In genomic region chr16:66510711-66511614, GRCh38 we compare ENCODE assay signal across 12 cellular contexts. TPM values are rescaled to one million over a fixed set of nuclear protein-coding genes. Genes with fewer than 3 reads are reported as not detected.
A peak's percentile ranks its signal among the peaks of the same experiment; 100 is the strongest.
DNase-seq lines count a peak whose midpoint lies in the region; ATAC-seq, FAIRE-seq and TF ChIP-seq lines count a peak whose summit lies in the region.
"Had no signal": no experiment of that assay in that cellular context is flagged by ENCODE, and none has a peak within 500 bp of the region (broad histone marks: within the 10 kb centered on the region; RNA-seq: fewer than 3 reads in every experiment).

No MANE protein-coding gene starts in this region.

- no peak for TF ChIP-seq CTCF in HFFc6 (IDR thresholded peaks at IDR 0.05)

- no peaks in the 10 kb centered on the region for H3K9me3 Mint-ChIP-seq in HFFc6
- H3K9me3 Mint-ChIP-seq: activated T-helper 2 cell treated with anti-CD3 and anti-CD28 coated beads, Interferon-gamma antibody, Interleukin-2, Interleukin-4, amounts not matched to agents 10 μg/mL and 5 μg/mL and 100 μg/mL, durations not matched to agents 14 hours and 24 hours and 36 hours had no signal

- H3K36me3 ChIP-seq in adipocyte (ENCODE audit: control insufficient read depth, insufficient read depth, low read length, severe bottlenecking), result no peaks in the 10 kb centered on the region

- peaks cover 53% of the 10 kb centered on the region for H3K4me1 Mint-ChIP-seq in HFFc6 (ENCODE audit: low read depth)

- DNase-seq in HFFc6 (no peak), adipocyte (ENCODE audit: low read depth) (peak; percentile 27), kidney tubule cell (ENCODE audit: low spot score) (peak; percentile 68), GM12891 (ENCODE audit: insufficient read length, low spot score) (no peak)
- DNase-seq in activated CD4-positive, alpha-beta T cell treated with anti-CD3 and anti-CD28 coated beads, Interleukin-2, amount 50 U/mL, for 4 hours, result no peak
- DNase-seq: NCI-H1930 had no signal

- peaks cover 52% of the 10 kb centered on the region for H3K4me1 ChIP-seq in adipocyte (ENCODE audit: control insufficient read depth, insufficient read depth, low read length)

- no peaks in the 10 kb centered on the region for H3K9me3 ChIP-seq in adipocyte (ENCODE audit: control insufficient read depth, low read length)

- H3K27me3 ChIP-seq in adipocyte (replicated peaks; ENCODE audit: control insufficient read depth, insufficient read depth, low read length), result no peaks in the 10 kb centered on the region

- ATAC-seq in GM21423 (IDR thresholded peaks at IDR 0.05; ENCODE audit: unreplicated experiment) (no peak), HG03439 (IDR thresholded peaks at IDR 0.05; ENCODE audit: unreplicated experiment) (no peak)

- peak overlapping the region; percentile 79 for H3K27ac Mint-ChIP-seq in HFFc6
- H3K27ac Mint-ChIP-seq: activated T-helper 2 cell treated with anti-CD3 and anti-CD28 coated beads, Interferon-gamma antibody, Interleukin-2, Interleukin-4, amounts not matched to agents 10 μg/mL and 5 μg/mL and 100 μg/mL, durations not matched to agents 14 hours and 24 hours and 36 hours had no signal

- no peak overlapping the region; the same call in 1 of the 2 replicates for H3K4me3 Mint-ChIP-seq in HFFc6

- peak overlapping the region; percentile 59 for H3K4me3 ChIP-seq in adipocyte (ENCODE audit: low read length)
- no peak overlapping the region for H3K4me3 ChIP-seq in skin epidermis

- H3K36me3 Mint-ChIP-seq in HFFc6 (ENCODE audit: low read depth), result peaks cover 10% of the 10 kb centered on the region

- H3K9ac ChIP-seq in adipocyte (ENCODE audit: low read length), result peak overlapping the region; percentile 78

- peak overlapping the region in 15 of 21 experiments; percentile 37 to 80 (median 62) for H3K27ac ChIP-seq in skin epidermis

- FAIRE-seq in GM12891 (lab: Jason Lieb, UNC), result no peak
- FAIRE-seq: D721Med, endometrium had no signal

- no peak for TF ChIP-seq POLR2A in GM12891 (IDR thresholded peaks at IDR 0.05; ENCODE audit: low read depth, low read length)

- H3K27me3 Mint-ChIP-seq in HFFc6 (ENCODE audit: insufficient read depth), result no peaks in the 10 kb centered on the region; the same call in none of the 2 replicates

TF ChIP-seq in GM12891, 5 proteins besides CTCF, POLR2A, EP300 and RAD21:
- TF ChIP-seq POLR2AphosphoS5 (IDR thresholded peaks at IDR 0.05; ENCODE audit: low read depth, low read length), result no peak
- no peak for TF ChIP-seq POU2F2 (IDR thresholded peaks at IDR 0.05; ENCODE audit: low read depth, low read length)
- TF ChIP-seq SPI1 (IDR thresholded peaks at IDR 0.05; ENCODE audit: low read depth, low read length), result no peak
- no peak for TF ChIP-seq TAF1 (IDR thresholded peaks at IDR 0.05; ENCODE audit: low read depth, low read length)
- TF ChIP-seq PAX5 (IDR thresholded peaks at IDR 0.05; ENCODE audit: insufficient read depth, low read length, severe bottlenecking), result no peak

RNA-seq across cellular contexts. Expression of gene TK2, which starts 39.0 kb away (rescaled TPM):
- 10 to 100 TPM; 29.1 to 43.8 (median 32.6) TPM for total RNA-seq in HFFc6 (2021; fragmentation: NEBNext Ultra II Directional; extraction: Animal tissue kit (Norgen Biotek cat#: 25700))
- 4.9 TPM for polyA plus RNA-seq in GM12891 (2012; ENCODE audit: low read depth, missing spikeins)

RNA-seq across cellular contexts. Expression of gene CKLF, which starts 41.4 kb away (rescaled TPM):
- total RNA-seq in HFFc6 (2021; fragmentation: NEBNext Ultra II Directional; extraction: Animal tissue kit (Norgen Biotek cat#: 25700)), result 10 to 100 TPM; 44.7 to 61.4 (median 56.8) TPM
- polyA plus RNA-seq in GM12891 (2012; ENCODE audit: low read depth, missing spikeins), result 90.7 TPM

RNA-seq across cellular contexts. Expression of gene CMTM1, which starts 55.3 kb away (rescaled TPM):
- 1 to 10 TPM; 4.2 to 5.5 (median 4.9) TPM for total RNA-seq in HFFc6 (2021; fragmentation: NEBNext Ultra II Directional; extraction: Animal tissue kit (Norgen Biotek cat#: 25700))
- polyA plus RNA-seq in GM12891 (2012; ENCODE audit: low read depth, missing spikeins), result 0.42 TPM

Comparison
In these comparisons a context has a peak if more than half of its experiments do, and no peak if none do; other contexts are left out.
1. DNase-seq: peak in adipocyte (single experiment) and kidney tubule cell (single experiment); none in HFFc6 (single experiment), GM12891 (single experiment) and activated CD4-positive, alpha-beta T cell treated with anti-CD3 and anti-CD28 coated beads, Interleukin-2, amount 50 U/mL, for 4 hours (0 of 2).